Comparison of ENCODE assay signal across 8 cellular contexts in genomic region chr2:10331033-10331701, GRCh38. TPM values are rescaled to one million over a fixed set of nuclear protein-coding genes. Genes with fewer than 3 reads are reported as not detected.
A peak's percentile ranks its signal among the peaks of the same experiment; 100 is the strongest.
DNase-seq lines count a peak whose midpoint lies in the region; ATAC-seq lines count a peak whose summit lies in the region.

No MANE protein-coding gene starts in this region.

- DNase-seq in T follicular helper cell (ENCODE audit: low read depth) (peak; percentile 61), lung microvascular endothelial cell (ENCODE audit: low read depth in 2 of 2) (peak; percentile 42 to 72), anterior cingulate cortex (lab: John Stamatoyannopoulos, UW) (no peak), hypothalamus (lab: John Stamatoyannopoulos, UW) (no peak)
- peak; percentile 28 to 37 for DNase-seq in stimulated activated CD8-positive, alpha-beta memory T cell treated with anti-CD3 and anti-CD28 coated beads, Interleukin-7, amount 100 ng/mL, for 1 hour (ENCODE audit: low read depth in 2 of 2)

- peaks cover 3% of the 10 kb centered on the region for H3K36me3 Mint-ChIP-seq in activated naive CD8-positive, alpha-beta T cell

- peak overlapping the region; percentile 89 for H3K4me3 Mint-ChIP-seq in activated naive CD8-positive, alpha-beta T cell

- no peaks in the 10 kb centered on the region for H3K27me3 Mint-ChIP-seq in activated naive CD8-positive, alpha-beta T cell

- peak overlapping the region; percentile 90 for H3K27ac Mint-ChIP-seq in activated naive CD8-positive, alpha-beta T cell

- peaks cover 88% of the 10 kb centered on the region for H3K4me1 Mint-ChIP-seq in activated naive CD8-positive, alpha-beta T cell (ENCODE audit: low read depth)

- ATAC-seq in GM18868 (IDR thresholded peaks at IDR 0.05; ENCODE audit: unreplicated experiment) (peak; percentile 52), HG03025 (IDR thresholded peaks at IDR 0.05; ENCODE audit: low FRiP score, unreplicated experiment) (peak; percentile 45)

- H3K9me3 Mint-ChIP-seq in activated naive CD8-positive, alpha-beta T cell (ENCODE audit: low read depth) = no peaks in the 10 kb centered on the region

RNA-seq across cellular contexts. Expression of gene HPCAL1, which starts 28.5 kb away (rescaled TPM):
- total RNA-seq in lung microvascular endothelial cell = 33.7 and 33.8 TPM in 2 replicates

Comparison
In these comparisons a context has a peak if more than half of its experiments do, and no peak if none do; other contexts are left out.
1. DNase-seq: peak in T follicular helper cell (single experiment), lung microvascular endothelial cell (2 of 2) and stimulated activated CD8-positive, alpha-beta memory T cell treated with anti-CD3 and anti-CD28 coated beads, Interleukin-7, amount 100 ng/mL, for 1 hour (2 of 2); none in anterior cingulate cortex (0 of 58) and hypothalamus (0 of 51).